In genomic region chr5:73447234-73448071, GRCh38 we compare ENCODE assay signal across 8 cellular contexts. TPM values are rescaled to one million over a fixed set of nuclear protein-coding genes. Genes with fewer than 3 reads are reported as not detected.
A peak's percentile ranks its signal among the peaks of the same experiment; 100 is the strongest.
DNase-seq lines count a peak whose midpoint lies in the region; ATAC-seq, FAIRE-seq and TF ChIP-seq lines count a peak whose summit lies in the region.

No MANE protein-coding gene starts in this region.

- DNase-seq in ELR (ENCODE audit: low read depth) (peak; percentile 74), SW480 (ENCODE audit: low spot score) (peak; percentile 52), bronchial epithelial cell (ENCODE audit: low read depth) (peak; percentile 37), left lobe of liver (ENCODE audit: low spot score) (no peak), testis (peak; percentile 37), prostate gland (ENCODE audit: low spot score) (no peak)

- peak; percentile 24 for ATAC-seq in HG03095 (IDR thresholded peaks at IDR 0.05; ENCODE audit: unreplicated experiment)
- ATAC-seq in left lobe of liver, result peak; percentile 7
- ATAC-seq in HG03196 (IDR thresholded peaks at IDR 0.05; ENCODE audit: unreplicated experiment), result no peak

- H3K27ac ChIP-seq in testis (peak overlapping the region in 1 of 2 donors; percentile 53), prostate gland (no peak overlapping the region)

- no peak for FAIRE-seq in bronchial epithelial cell (lab: Jason Lieb, UNC)

- H3K4me1 ChIP-seq in testis (peaks cover 6% of the 10 kb centered on the region), prostate gland (replicated peaks) (no peaks in the 10 kb centered on the region)

- peaks cover 60% of the 10 kb centered on the region for H3K27me3 ChIP-seq in bronchial epithelial cell (ENCODE audit: control insufficient read depth, insufficient read depth, low read length)
- peaks cover 6% of the 10 kb centered on the region for H3K27me3 ChIP-seq in testis
- peaks cover 64% of the 10 kb centered on the region for H3K27me3 ChIP-seq in prostate gland (replicated peaks; ENCODE audit: insufficient read depth)

- no peaks in the 10 kb centered on the region for H3K9me3 ChIP-seq in testis
- no peaks in the 10 kb centered on the region for H3K9me3 ChIP-seq in prostate gland

- TF ChIP-seq CTCF in bronchial epithelial cell (IDR thresholded peaks at IDR 0.05; ENCODE audit: insufficient read depth, low read length, severe bottlenecking) (no peak), testis (IDR thresholded peaks at IDR 0.05) (no peak), prostate gland (IDR thresholded peaks at IDR 0.05) (no peak)

- no peaks in the 10 kb centered on the region for H3K36me3 ChIP-seq in bronchial epithelial cell (ENCODE audit: control insufficient read depth, insufficient read depth, low read length)
- H3K36me3 ChIP-seq in testis (ENCODE audit: low read depth, missing control alignments), result no peaks in the 10 kb centered on the region
- H3K36me3 ChIP-seq in prostate gland, result no peaks in the 10 kb centered on the region

- 0 to 2% methylated on average over 6 to 74 of the region's 127 CpGs for WGBS in testis, 2 donors
- WGBS in prostate gland, result 2% methylated on average over 70 of the region's 127 CpGs

- TF ChIP-seq POLR2A in testis (IDR thresholded peaks at IDR 0.05) (no peak), prostate gland (IDR thresholded peaks at IDR 0.05) (no peak)

- H3K4me3 ChIP-seq in bronchial epithelial cell (ENCODE audit: low read depth, low read length) (peak overlapping the region; percentile 37), testis (peak overlapping the region; percentile 39 to 47), prostate gland (peak overlapping the region in 1 of 2 donors; percentile 8)

- intact Hi-C loops in testis (cut with DNase I; ENCODE audit: low total_unique reads) (no loop called here), prostate gland (cut with DNase I) (no loop called here)

RNA-seq across cellular contexts. Expression of gene FOXD1, which starts 1.1 kb away (rescaled TPM):
- total RNA-seq in bronchial epithelial cell, result 2.3 and 3.4 TPM in 2 replicates
- total RNA-seq in left lobe of liver, result not detected
- 10 to 100 TPM in 1 of 2 donors, 1 to 10 TPM in 1; 7.4 to 12.8 TPM for total RNA-seq in testis
- polyA plus RNA-seq in testis (ENCODE audit: insufficient read depth, low read depth, low replicate concordance), result 9.1 TPM
- total RNA-seq in prostate gland, result 1 to 10 TPM; 1.6 to 2.8 TPM

RNA-seq across cellular contexts. Expression of gene BTF3, which starts 50.8 kb away (rescaled TPM):
- total RNA-seq in bronchial epithelial cell, result 227 and 244 TPM in 2 replicates
- total RNA-seq in left lobe of liver, result 140 TPM
- 100 to 1,000 TPM; 232 to 277 TPM for total RNA-seq in testis
- polyA plus RNA-seq in testis (ENCODE audit: insufficient read depth, low read depth, low replicate concordance), result 387 TPM
- total RNA-seq in prostate gland, result 100 to 1,000 TPM; 363 to 598 TPM

Comparison
In these comparisons a context has a peak if more than half of its experiments do, and no peak if none do; other contexts are left out.
1. DNase-seq: peak in ELR (single experiment), SW480 (single experiment), bronchial epithelial cell (single experiment) and testis (single experiment); none in left lobe of liver (single experiment) and prostate gland (single experiment).